1 cellular context compared by ENCODE assay signal in genomic region chr14:93909429-93910128, GRCh38.
TF ChIP-seq lines count a peak whose summit lies in the region.

No MANE protein-coding gene starts in this region.

TF ChIP-seq in HepG2, 621 proteins besides CTCF, POLR2A, EP300 and RAD21 (continued from another document and continues in another):
- TF ChIP-seq, protein P1, sequence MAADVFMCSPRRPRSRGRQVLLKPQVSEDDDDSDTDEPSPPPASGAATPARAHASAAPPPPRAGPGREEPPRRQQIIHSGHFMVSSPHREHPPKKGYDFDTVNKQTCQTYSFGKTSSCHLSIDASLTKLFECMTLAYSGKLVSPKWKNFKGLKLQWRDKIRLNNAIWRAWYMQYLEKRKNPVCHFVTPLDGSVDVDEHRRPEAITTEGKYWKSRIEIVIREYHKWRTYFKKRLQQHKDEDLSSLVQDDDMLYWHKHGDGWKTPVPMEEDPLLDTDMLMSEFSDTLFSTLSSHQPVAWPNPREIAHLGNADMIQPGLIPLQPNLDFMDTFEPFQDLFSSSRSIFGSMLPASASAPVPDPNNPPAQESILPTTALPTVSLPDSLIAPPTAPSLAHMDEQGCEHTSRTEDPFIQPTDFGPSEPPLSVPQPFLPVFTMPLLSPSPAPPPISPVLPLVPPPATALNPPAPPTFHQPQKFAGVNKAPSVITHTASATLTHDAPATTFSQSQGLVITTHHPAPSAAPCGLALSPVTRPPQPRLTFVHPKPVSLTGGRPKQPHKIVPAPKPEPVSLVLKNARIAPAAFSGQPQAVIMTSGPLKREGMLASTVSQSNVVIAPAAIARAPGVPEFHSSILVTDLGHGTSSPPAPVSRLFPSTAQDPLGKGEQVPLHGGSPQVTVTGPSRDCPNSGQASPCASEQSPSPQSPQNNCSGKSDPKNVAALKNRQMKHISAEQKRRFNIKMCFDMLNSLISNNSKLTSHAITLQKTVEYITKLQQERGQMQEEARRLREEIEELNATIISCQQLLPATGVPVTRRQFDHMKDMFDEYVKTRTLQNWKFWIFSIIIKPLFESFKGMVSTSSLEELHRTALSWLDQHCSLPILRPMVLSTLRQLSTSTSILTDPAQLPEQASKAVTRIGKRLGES (CRISPR knock-in tag; IDR thresholded peaks at IDR 0.05; ENCODE audit: borderline replicate concordance), result no peak
- TF ChIP-seq FIP1L1 (IDR thresholded peaks at IDR 0.05; ENCODE audit: borderline replicate concordance, insufficient read depth, low read depth, low read length), result no peak
- TF ChIP-seq, protein P2, sequence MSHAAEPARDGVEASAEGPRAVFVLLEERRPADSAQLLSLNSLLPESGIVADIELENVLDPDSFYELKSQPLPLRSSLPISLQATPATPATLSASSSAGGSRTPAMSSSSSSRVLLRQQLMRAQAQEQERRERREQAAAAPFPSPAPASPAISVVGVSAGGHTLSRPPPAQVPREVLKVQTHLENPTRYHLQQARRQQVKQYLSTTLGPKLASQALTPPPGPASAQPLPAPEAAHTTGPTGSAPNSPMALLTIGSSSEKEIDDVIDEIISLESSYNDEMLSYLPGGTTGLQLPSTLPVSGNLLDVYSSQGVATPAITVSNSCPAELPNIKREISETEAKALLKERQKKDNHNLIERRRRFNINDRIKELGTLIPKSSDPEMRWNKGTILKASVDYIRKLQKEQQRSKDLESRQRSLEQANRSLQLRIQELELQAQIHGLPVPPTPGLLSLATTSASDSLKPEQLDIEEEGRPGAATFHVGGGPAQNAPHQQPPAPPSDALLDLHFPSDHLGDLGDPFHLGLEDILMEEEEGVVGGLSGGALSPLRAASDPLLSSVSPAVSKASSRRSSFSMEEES (CRISPR knock-in tag; IDR thresholded peaks at IDR 0.05), result no peak
- TF ChIP-seq E2F2 (CRISPR knock-in tag; IDR thresholded peaks at IDR 0.05; ENCODE audit: borderline replicate concordance), result no peak
- peak; percentile 69 for TF ChIP-seq CEBPG (CRISPR knock-in tag; IDR thresholded peaks at IDR 0.05)
- no peak for TF ChIP-seq TERF1 (CRISPR knock-in tag; IDR thresholded peaks at IDR 0.05)
- TF ChIP-seq MXD1 (CRISPR knock-in tag; IDR thresholded peaks at IDR 0.05), result no peak
- no peak for TF ChIP-seq ZNF282 (IDR thresholded peaks at IDR 0.05; ENCODE audit: partially characterized antibody)
- TF ChIP-seq MXI1 (IDR thresholded peaks at IDR 0.05; ENCODE audit: borderline replicate concordance, low read depth, low read length), result no peak
- TF ChIP-seq CCDC6 (CRISPR knock-in tag; IDR thresholded peaks at IDR 0.05), result no peak
- TF ChIP-seq KLF13 (CRISPR knock-in tag; IDR thresholded peaks at IDR 0.05), result no peak
- TF ChIP-seq ZNF207 (IDR thresholded peaks at IDR 0.05; ENCODE audit: borderline replicate concordance), result no peak
- TF ChIP-seq BCL6 (CRISPR knock-in tag; IDR thresholded peaks at IDR 0.05), result 0 out of 2 replicates have a peak, but pooled peaks have one; percentile 19
- TF ChIP-seq ZNF460 (CRISPR knock-in tag; IDR thresholded peaks at IDR 0.05; ENCODE audit: borderline replicate concordance), result no peak
- TF ChIP-seq MYPOP (CRISPR knock-in tag; IDR thresholded peaks at IDR 0.05), result no peak
- no peak for TF ChIP-seq ZNF275 (CRISPR knock-in tag; IDR thresholded peaks at IDR 0.05; ENCODE audit: borderline replicate concordance)
- TF ChIP-seq, protein P3, sequence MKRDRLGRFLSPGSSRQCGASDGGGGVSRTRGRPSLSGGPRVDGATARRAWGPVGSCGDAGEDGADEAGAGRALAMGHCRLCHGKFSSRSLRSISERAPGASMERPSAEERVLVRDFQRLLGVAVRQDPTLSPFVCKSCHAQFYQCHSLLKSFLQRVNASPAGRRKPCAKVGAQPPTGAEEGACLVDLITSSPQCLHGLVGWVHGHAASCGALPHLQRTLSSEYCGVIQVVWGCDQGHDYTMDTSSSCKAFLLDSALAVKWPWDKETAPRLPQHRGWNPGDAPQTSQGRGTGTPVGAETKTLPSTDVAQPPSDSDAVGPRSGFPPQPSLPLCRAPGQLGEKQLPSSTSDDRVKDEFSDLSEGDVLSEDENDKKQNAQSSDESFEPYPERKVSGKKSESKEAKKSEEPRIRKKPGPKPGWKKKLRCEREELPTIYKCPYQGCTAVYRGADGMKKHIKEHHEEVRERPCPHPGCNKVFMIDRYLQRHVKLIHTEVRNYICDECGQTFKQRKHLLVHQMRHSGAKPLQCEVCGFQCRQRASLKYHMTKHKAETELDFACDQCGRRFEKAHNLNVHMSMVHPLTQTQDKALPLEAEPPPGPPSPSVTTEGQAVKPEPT (CRISPR knock-in tag; IDR thresholded peaks at IDR 0.05; ENCODE audit: low read depth), result no peak; the same call in 1 of the 2 replicates
- TF ChIP-seq ATF7-NPFF (CRISPR knock-in tag; IDR thresholded peaks at IDR 0.05; ENCODE audit: low read depth), result no peak
- TF ChIP-seq CAMTA2 (CRISPR knock-in tag; IDR thresholded peaks at IDR 0.05; ENCODE audit: borderline replicate concordance), result no peak
- no peak for TF ChIP-seq HIVEP1 (CRISPR knock-in tag; IDR thresholded peaks at IDR 0.05)
- TF ChIP-seq, protein P4, sequence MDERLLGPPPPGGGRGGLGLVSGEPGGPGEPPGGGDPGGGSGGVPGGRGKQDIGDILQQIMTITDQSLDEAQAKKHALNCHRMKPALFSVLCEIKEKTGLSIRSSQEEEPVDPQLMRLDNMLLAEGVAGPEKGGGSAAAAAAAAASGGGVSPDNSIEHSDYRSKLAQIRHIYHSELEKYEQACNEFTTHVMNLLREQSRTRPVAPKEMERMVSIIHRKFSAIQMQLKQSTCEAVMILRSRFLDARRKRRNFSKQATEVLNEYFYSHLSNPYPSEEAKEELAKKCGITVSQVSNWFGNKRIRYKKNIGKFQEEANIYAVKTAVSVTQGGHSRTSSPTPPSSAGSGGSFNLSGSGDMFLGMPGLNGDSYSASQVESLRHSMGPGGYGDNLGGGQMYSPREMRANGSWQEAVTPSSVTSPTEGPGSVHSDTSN (CRISPR knock-in tag; IDR thresholded peaks at IDR 0.05), result no peak
- no peak for TF ChIP-seq RFX5 (IDR thresholded peaks at IDR 0.05; ENCODE audit: low read depth, low read length)
- TF ChIP-seq POLR2G (IDR thresholded peaks at IDR 0.05; ENCODE audit: low read depth, low read length), result peak; percentile 53
- TF ChIP-seq ZC3H4 (CRISPR knock-in tag; IDR thresholded peaks at IDR 0.05; ENCODE audit: borderline replicate concordance), result no peak
- no peak for TF ChIP-seq NFE2 (CRISPR knock-in tag; IDR thresholded peaks at IDR 0.05)
- no peak for TF ChIP-seq HMG20B (CRISPR knock-in tag; conservative IDR thresholded peaks at IDR 0.05)
- peak; percentile 55 for TF ChIP-seq MED8 (CRISPR knock-in tag; IDR thresholded peaks at IDR 0.05; ENCODE audit: insufficient replicate concordance)
- TF ChIP-seq KAT8 (CRISPR knock-in tag; IDR thresholded peaks at IDR 0.05), result no peak; the same call in 1 of the 2 replicates
- TF ChIP-seq NR2F1 (CRISPR knock-in tag; IDR thresholded peaks at IDR 0.05), result no peak
- TF ChIP-seq NR3C1 (CRISPR knock-in tag; IDR thresholded peaks at IDR 0.05), result no peak
- no peak for TF ChIP-seq CBX1 (IDR thresholded peaks at IDR 0.05; ENCODE audit: low read depth)
- no peak for TF ChIP-seq ZNF33A (CRISPR knock-in tag; IDR thresholded peaks at IDR 0.05; ENCODE audit: borderline replicate concordance)
- no peak for TF ChIP-seq ZNF749 (CRISPR knock-in tag; IDR thresholded peaks at IDR 0.05; ENCODE audit: borderline replicate concordance)
- TF ChIP-seq TCF7L2 (IDR thresholded peaks at IDR 0.05; ENCODE audit: low read depth, low read length), result no peak
- TF ChIP-seq NPAS2 (CRISPR knock-in tag; IDR thresholded peaks at IDR 0.05; ENCODE audit: borderline replicate concordance), result no peak
- no peak for TF ChIP-seq ZNF235 (CRISPR knock-in tag; IDR thresholded peaks at IDR 0.05; ENCODE audit: borderline replicate concordance)
- TF ChIP-seq ZNF260 (CRISPR knock-in tag; IDR thresholded peaks at IDR 0.05; ENCODE audit: borderline replicate concordance, low read depth), result no peak
- TF ChIP-seq, protein P5, sequence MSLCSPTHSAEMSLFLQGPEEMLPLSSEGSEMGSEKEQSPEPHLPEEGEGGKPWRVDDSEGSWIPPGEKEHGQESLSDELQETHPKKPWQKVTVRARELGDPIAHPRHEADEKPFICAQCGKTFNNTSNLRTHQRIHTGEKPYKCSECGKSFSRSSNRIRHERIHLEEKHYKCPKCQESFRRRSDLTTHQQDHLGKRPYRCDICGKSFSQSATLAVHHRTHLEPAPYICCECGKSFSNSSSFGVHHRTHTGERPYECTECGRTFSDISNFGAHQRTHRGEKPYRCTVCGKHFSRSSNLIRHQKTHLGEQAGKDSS (CRISPR knock-in tag; IDR thresholded peaks at IDR 0.05; ENCODE audit: borderline replicate concordance, low read depth), result no peak
- TF ChIP-seq GLMP (CRISPR knock-in tag; IDR thresholded peaks at IDR 0.05; ENCODE audit: borderline replicate concordance), result no peak
- 0 out of 2 replicates have a peak, but pooled peaks have one; percentile 16 for TF ChIP-seq GFI1 (CRISPR knock-in tag; IDR thresholded peaks at IDR 0.05; ENCODE audit: borderline replicate concordance)
- no peak for TF ChIP-seq ZNF225 (CRISPR knock-in tag; IDR thresholded peaks at IDR 0.05)
- no peak for TF ChIP-seq DBP (CRISPR knock-in tag; IDR thresholded peaks at IDR 0.05; ENCODE audit: not compliant biosample characterization)
- TF ChIP-seq ZNF788 (CRISPR knock-in tag; IDR thresholded peaks at IDR 0.05; ENCODE audit: borderline replicate concordance), result no peak
- no peak for TF ChIP-seq MIXL1 (CRISPR knock-in tag; IDR thresholded peaks at IDR 0.05)
- TF ChIP-seq ZNF607 (CRISPR knock-in tag; IDR thresholded peaks at IDR 0.05; ENCODE audit: borderline replicate concordance), result no peak
